1 cellular context compared by ENCODE assay signal in the genomic region with DNA sequence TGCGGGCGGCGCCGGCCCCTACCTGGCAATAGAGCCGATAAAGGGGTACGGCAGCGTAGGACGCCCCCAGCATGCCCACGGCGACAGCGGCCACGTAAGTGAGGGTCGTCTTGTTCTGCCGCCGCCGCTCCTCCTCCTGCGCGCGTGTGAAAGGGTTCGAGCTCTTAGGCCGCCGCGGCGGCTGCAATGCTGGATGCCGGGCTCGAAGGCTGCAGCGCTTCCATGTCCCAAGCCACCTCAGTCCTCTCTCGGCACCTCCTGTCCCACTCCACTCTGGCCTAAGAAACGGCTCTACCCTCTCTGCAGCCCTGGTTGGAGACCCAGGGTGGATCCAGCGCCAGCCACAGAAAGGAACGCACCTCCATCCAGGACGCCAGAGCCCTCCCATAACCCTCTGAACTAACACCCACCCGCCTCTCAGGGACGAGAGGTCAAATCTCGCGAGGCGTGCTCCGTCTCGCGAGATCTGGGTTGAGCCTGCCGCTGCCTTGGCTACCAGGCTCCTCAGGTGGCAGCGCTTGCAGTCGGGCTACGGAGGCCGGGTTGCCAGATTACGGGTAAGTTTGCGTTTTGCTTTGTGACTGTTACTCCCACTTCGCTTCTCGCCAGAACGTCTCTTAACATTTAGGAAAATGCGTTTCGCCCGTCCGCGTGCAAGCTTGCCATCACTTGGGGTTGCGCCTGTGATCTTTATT.
A peak's percentile ranks its signal among the peaks of the same experiment; 100 is the strongest.
TF ChIP-seq lines count a peak whose summit lies in the region.

A gene with protein sequence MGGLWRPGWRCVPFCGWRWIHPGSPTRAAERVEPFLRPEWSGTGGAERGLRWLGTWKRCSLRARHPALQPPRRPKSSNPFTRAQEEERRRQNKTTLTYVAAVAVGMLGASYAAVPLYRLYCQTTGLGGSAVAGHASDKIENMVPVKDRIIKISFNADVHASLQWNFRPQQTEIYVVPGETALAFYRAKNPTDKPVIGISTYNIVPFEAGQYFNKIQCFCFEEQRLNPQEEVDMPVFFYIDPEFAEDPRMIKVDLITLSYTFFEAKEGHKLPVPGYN (minus strand): TSS at position 396 of the 695 bp plus-strand sequence. CDS start 8 bp downstream, at position 388.
TSS of gene STXBP4 (plus strand) at position 507 of the 695 bp plus-strand sequence. CDS start 17,455 bp downstream, outside the sequence.

TF ChIP-seq in HepG2, 621 proteins besides CTCF, POLR2A, EP300 and RAD21 (continued from another document and continues in another):
- TF ChIP-seq ZBTB39 (CRISPR knock-in tag; IDR thresholded peaks at IDR 0.05) (0 out of 2 replicates have a peak, but pooled peaks have one; percentile 27), FUBP1 (CRISPR knock-in tag; IDR thresholded peaks at IDR 0.05; ENCODE audit: borderline replicate concordance) (no peak), PITX1 (CRISPR knock-in tag; IDR thresholded peaks at IDR 0.05) (peak; percentile 68), MYNN (CRISPR knock-in tag; IDR thresholded peaks at IDR 0.05; ENCODE audit: low read depth) (peak; percentile 74), MLX (CRISPR knock-in tag; IDR thresholded peaks at IDR 0.05) (no peak; the same call in 1 of the 2 replicates), ZNF335 (CRISPR knock-in tag; IDR thresholded peaks at IDR 0.05) (peak; percentile 82), MED13 (CRISPR knock-in tag; IDR thresholded peaks at IDR 0.05) (0 out of 2 replicates have a peak, but pooled peaks have one; percentile 22), KLF13 (CRISPR knock-in tag; IDR thresholded peaks at IDR 0.05) (peak; percentile 47; the same call in 1 of the 2 replicates), SAFB2 (CRISPR knock-in tag; IDR thresholded peaks at IDR 0.05; ENCODE audit: borderline replicate concordance, low read depth) (peak; percentile 62; the same call in 1 of the 2 replicates), SMAD1 (CRISPR knock-in tag; IDR thresholded peaks at IDR 0.05; ENCODE audit: borderline replicate concordance, low read depth) (peak; percentile 64; the same call in 1 of the 2 replicates), ZNF75D (CRISPR knock-in tag; IDR thresholded peaks at IDR 0.05; ENCODE audit: borderline replicate concordance) (0 out of 2 replicates have a peak, but pooled peaks have one; percentile 17), NFYC (CRISPR knock-in tag; IDR thresholded peaks at IDR 0.05) (peak; percentile 61), ZNF3 (CRISPR knock-in tag; IDR thresholded peaks at IDR 0.05) (no peak), TRIM22 (IDR thresholded peaks at IDR 0.05) (no peak), MEF2D (CRISPR knock-in tag; IDR thresholded peaks at IDR 0.05) (peak; percentile 86), ZNF614 (CRISPR knock-in tag; IDR thresholded peaks at IDR 0.05; ENCODE audit: borderline replicate concordance) (peak; percentile 68; the same call in 1 of the 2 replicates), ZNF280D (CRISPR knock-in tag; IDR thresholded peaks at IDR 0.05) (peak; percentile 87), RFX1 (IDR thresholded peaks at IDR 0.05) (peak; percentile 91), EZH2 (conservative IDR thresholded peaks at IDR 0.05; ENCODE audit: low read depth, low read length) (no peak), ASH2L (IDR thresholded peaks at IDR 0.05; ENCODE audit: insufficient read length, low read depth, low read length) (peak; percentile 85), ZSCAN31 (CRISPR knock-in tag; IDR thresholded peaks at IDR 0.05; ENCODE audit: low read depth) (peak; percentile 87), EHMT2 (IDR thresholded peaks at IDR 0.05; ENCODE audit: borderline replicate concordance, low read depth, low read length) (no peak), ATF4 (CRISPR knock-in tag; IDR thresholded peaks at IDR 0.05) (peak in 1 of 2 experiments; percentile 40; a peak in 1 of 4 replicates), AGO2 (optimal IDR thresholded peaks at IDR 0.05; ENCODE audit: low read depth, low read length) (peak; percentile 94), LRRFIP1 (CRISPR knock-in tag; conservative IDR thresholded peaks at IDR 0.05) (0 out of 2 replicates have a peak, but pooled peaks have one; percentile 41), ZNF562 (CRISPR knock-in tag; IDR thresholded peaks at IDR 0.05; ENCODE audit: borderline replicate concordance) (no peak), YY1 (IDR thresholded peaks at IDR 0.05; ENCODE audit: insufficient read depth, insufficient replicate concordance, low read depth, low read length) (peak; percentile 78), JUNB (CRISPR knock-in tag; IDR thresholded peaks at IDR 0.05; ENCODE audit: borderline replicate concordance) (no peak), FOXC1 (CRISPR knock-in tag; IDR thresholded peaks at IDR 0.05; ENCODE audit: borderline replicate concordance) (peak; percentile 82), SCMH1 (CRISPR knock-in tag; IDR thresholded peaks at IDR 0.05; ENCODE audit: borderline replicate concordance) (no peak), NCOA2 (CRISPR knock-in tag; IDR thresholded peaks at IDR 0.05) (peak; percentile 50; the same call in 1 of the 2 replicates)
- TF ChIP-seq, protein P1, sequence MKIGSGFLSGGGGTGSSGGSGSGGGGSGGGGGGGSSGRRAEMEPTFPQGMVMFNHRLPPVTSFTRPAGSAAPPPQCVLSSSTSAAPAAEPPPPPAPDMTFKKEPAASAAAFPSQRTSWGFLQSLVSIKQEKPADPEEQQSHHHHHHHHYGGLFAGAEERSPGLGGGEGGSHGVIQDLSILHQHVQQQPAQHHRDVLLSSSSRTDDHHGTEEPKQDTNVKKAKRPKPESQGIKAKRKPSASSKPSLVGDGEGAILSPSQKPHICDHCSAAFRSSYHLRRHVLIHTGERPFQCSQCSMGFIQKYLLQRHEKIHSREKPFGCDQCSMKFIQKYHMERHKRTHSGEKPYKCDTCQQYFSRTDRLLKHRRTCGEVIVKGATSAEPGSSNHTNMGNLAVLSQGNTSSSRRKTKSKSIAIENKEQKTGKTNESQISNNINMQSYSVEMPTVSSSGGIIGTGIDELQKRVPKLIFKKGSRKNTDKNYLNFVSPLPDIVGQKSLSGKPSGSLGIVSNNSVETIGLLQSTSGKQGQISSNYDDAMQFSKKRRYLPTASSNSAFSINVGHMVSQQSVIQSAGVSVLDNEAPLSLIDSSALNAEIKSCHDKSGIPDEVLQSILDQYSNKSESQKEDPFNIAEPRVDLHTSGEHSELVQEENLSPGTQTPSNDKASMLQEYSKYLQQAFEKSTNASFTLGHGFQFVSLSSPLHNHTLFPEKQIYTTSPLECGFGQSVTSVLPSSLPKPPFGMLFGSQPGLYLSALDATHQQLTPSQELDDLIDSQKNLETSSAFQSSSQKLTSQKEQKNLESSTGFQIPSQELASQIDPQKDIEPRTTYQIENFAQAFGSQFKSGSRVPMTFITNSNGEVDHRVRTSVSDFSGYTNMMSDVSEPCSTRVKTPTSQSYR (CRISPR knock-in tag; IDR thresholded peaks at IDR 0.05; ENCODE audit: borderline replicate concordance), result peak; percentile 15; the same call in 1 of the 2 replicates
- TF ChIP-seq, protein P2, sequence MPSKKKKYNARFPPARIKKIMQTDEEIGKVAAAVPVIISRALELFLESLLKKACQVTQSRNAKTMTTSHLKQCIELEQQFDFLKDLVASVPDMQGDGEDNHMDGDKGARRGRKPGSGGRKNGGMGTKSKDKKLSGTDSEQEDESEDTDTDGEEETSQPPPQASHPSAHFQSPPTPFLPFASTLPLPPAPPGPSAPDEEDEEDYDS (CRISPR knock-in tag; IDR thresholded peaks at IDR 0.05), result peak; percentile 90
